In the genomic region with DNA sequence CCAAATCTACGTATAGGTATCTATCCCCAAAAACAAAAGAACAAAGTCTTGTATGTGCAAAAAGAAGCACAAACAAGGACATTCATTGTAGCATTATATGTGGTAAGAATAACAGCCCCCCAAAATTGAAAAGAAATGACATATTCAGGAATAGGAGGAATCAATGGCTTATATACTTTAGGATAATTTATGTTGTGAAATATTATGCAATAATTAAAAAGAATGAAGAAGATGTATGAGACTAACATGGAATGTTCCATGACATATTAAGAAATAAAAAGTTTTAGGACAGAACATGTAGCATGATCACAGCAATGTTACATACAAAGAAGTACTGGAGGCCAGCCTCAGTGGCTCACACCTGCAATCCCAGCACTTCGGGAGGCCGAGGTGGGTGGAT, we compare ENCODE assay signal across 30 cellular contexts. TPM values are rescaled to one million over a fixed set of nuclear protein-coding genes. Genes with fewer than 3 reads are reported as not detected.
"Had no signal": no experiment of that assay in that cellular context is flagged by ENCODE, and none has a peak within 500 bp of the region (broad histone marks: within the 10 kb centered on the region; RNA-seq: fewer than 3 reads in every experiment).

No MANE protein-coding gene starts in this region.

- H3K4me3 ChIP-seq: stomach, suprapubic skin, testis, thoracic aorta, thyroid gland, tibial artery, tibial nerve, transverse colon, upper lobe of left lung, upper lobe of right lung, uterus, vagina had no signal

- H3K27me3 ChIP-seq: stomach, suprapubic skin, testis, thyroid gland, tibial artery, tibial nerve, transverse colon, upper lobe of left lung, upper lobe of right lung, uterus, vagina had no signal

- H3K36me3 ChIP-seq: stomach, suprapubic skin, thoracic aorta, thyroid gland, tibial artery, tibial nerve, transverse colon, upper lobe of left lung, upper lobe of right lung, uterus, vagina had no signal

- FAIRE-seq: urothelium cell line had no signal

- H3K4me1 ChIP-seq: stomach, testis, thyroid gland, tibial artery, tibial nerve, upper lobe of left lung, upper lobe of right lung, uterus, vagina had no signal

- ATAC-seq: stimulated activated effector memory CD8-positive, alpha-beta T cell treated with anti-CD3 and anti-CD28 coated beads, Interleukin-12 subunit alpha, Interleukin-12 subunit beta, amount 100 ng/mL, for 72 hours; stimulated activated memory B cell treated with anti-CD40 and anti-IgM and Interleukin-4, amounts not matched to agents 10 μg/mL and 1 μg/mL and 100 μg/mL, for 72 hours; stimulated activated naive B cell treated with anti-CD40 and anti-IgM and Interleukin-4, amounts not matched to agents 10 μg/mL and 1 μg/mL and 100 μg/mL, for 72 hours; stimulated activated naive CD8-positive, alpha-beta T cell treated with anti-CD3 and anti-CD28 coated beads, Interleukin-15, amount 100 ng/mL, for 72 hours; stimulated activated naive CD8-positive, alpha-beta T cell treated with anti-CD3 and anti-CD28 coated beads, Interleukin-15, Interleukin-2, amounts not matched to agents 100 U/mL and 50 U/mL, for 24 hours; upper lobe of right lung had no signal

- H3K27ac ChIP-seq: stomach, suprapubic skin, testis, thoracic aorta, thyroid gland, tibial artery, tibial nerve, transverse colon, upper lobe of left lung, upper lobe of right lung, uterus, vagina had no signal

- DNase-seq: stimulated activated CD4-positive, alpha-beta T cell treated with anti-CD3 and anti-CD28 coated beads, Interleukin-2, amount 100 ng/mL, for 48 hours; stimulated activated CD4-positive, alpha-beta T cell treated with anti-CD3 and anti-CD28 coated beads, Interleukin-4, amount 100 ng/mL, for 1 hour; stimulated activated CD4-positive, alpha-beta T cell treated with anti-CD3 and anti-CD28 coated beads, Interleukin-4, amount 100 ng/mL, for 24 hours; stimulated activated CD4-positive, alpha-beta T cell treated with anti-CD3 and anti-CD28 coated beads, Interleukin-4, amount 100 ng/mL, for 4 hours; stimulated activated CD8-positive, alpha-beta memory T cell treated with anti-CD3 and anti-CD28 coated beads, Interleukin-4, amount 100 ng/mL, for 48 hours; stimulated activated naive B cell treated with anti-CD40 and anti-IgM and Interleukin-4, amounts not matched to agents 10 μg/mL and 1 μg/mL and 100 μg/mL, for 72 hours; stimulated activated naive CD4-positive, alpha-beta T cell; stimulated activated naive CD4-positive, alpha-beta T cell treated with Interleukin-2 at 50 U/mL for 16 hours; stimulated activated naive CD8-positive, alpha-beta T cell treated with anti-CD3 and anti-CD28 coated beads, Interleukin-15, amount 100 ng/mL, for 72 hours; stimulated activated naive CD8-positive, alpha-beta T cell treated with anti-CD3 and anti-CD28 coated beads, Interleukin-15, Interleukin-2, amounts not matched to agents 100 U/mL and 50 U/mL, for 24 hours; stomach; substantia nigra; testis; thyroid gland; tibial artery; transverse colon; trophoblast cell; upper lobe of left lung; upper lobe of right lung; uterus had no signal

- H3K9me3 ChIP-seq: stomach, suprapubic skin, testis, thoracic aorta, thyroid gland, tibial artery, transverse colon, upper lobe of left lung, upper lobe of right lung, uterus, vagina had no signal

RNA-seq across cellular contexts. Expression of a gene that starts 9.1 kb away (rescaled TPM):
- total RNA-seq: temporal lobe, thoracic aorta, thyroid gland, tibial nerve, transverse colon, ureter, urinary bladder, uterus, vagina had no signal
